ENCODE assay signal across 7 cellular contexts in the genomic region with DNA sequence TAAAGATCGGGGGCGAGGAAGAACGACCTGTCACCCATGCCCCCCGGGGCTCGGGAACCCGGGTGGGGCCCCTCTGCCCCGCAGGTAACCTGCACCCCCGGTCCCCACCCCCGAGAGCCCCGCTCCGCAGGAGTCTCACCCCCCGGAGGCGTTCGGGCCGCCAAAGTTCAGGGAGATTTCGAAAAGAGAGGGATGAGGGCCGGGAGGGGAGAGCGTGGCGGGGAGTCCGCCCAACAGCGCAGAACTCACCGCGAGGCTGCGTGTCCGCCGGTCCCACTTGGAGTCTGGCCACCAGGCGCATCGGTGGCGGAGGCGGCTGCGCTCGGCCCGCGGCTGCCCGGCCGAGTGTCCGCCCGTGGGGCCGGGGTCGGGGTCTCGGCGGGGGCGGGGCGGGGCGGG. TPM values are rescaled to one million over a fixed set of nuclear protein-coding genes. Genes with fewer than 3 reads are reported as not detected.
DNase-seq lines count a peak whose midpoint lies in the region; ATAC-seq and TF ChIP-seq lines count a peak whose summit lies in the region.

A gene (minus strand): TSS at position 347 of the 399 bp plus-strand sequence. CDS start 2,447 bp downstream, outside the sequence.

- TF ChIP-seq CTCF in GM06990 (IDR thresholded peaks at IDR 0.05; ENCODE audit: insufficient read depth, low read length, poor library complexity, severe bottlenecking) (no peak), ovary (IDR thresholded peaks at IDR 0.05) (no peak)

- intact Hi-C loops in ovary (cut with DNase I), result loop anchor here in 3 of 4 donors (5.0 to 10.0 kb wide), 4 partner anchors 45 to 188 kb away; no protein-coding TSS in a partner anchor

- no peaks in the 10 kb centered on the region for H3K9me3 Mint-ChIP-seq in activated T-cell treated with anti-CD3 and anti-CD28 coated beads, Interleukin-2, amount 50 U/mL, for 4 hours

- H3K4me1 Mint-ChIP-seq in activated T-cell treated with anti-CD3 and anti-CD28 coated beads, Interleukin-2, amount 50 U/mL, for 4 hours (ENCODE audit: low read depth), result peaks cover 80% of the 10 kb centered on the region

- no peaks in the 10 kb centered on the region for H3K4me1 ChIP-seq in ovary (ENCODE audit: insufficient read depth)

- H3K9me3 ChIP-seq in ovary, result no peaks in the 10 kb centered on the region

- TF ChIP-seq POLR2A in ovary (IDR thresholded peaks at IDR 0.05), result no peak

- TF ChIP-seq EP300 in ovary (IDR thresholded peaks at IDR 0.05), result no peak

- peaks cover 11% of the 10 kb centered on the region for H3K36me3 ChIP-seq in GM06990 (ENCODE audit: control insufficient read depth, insufficient read depth, low read length)
- H3K36me3 ChIP-seq in ovary, result no peaks in the 10 kb centered on the region

- no peaks in the 10 kb centered on the region for H3K27me3 ChIP-seq in GM06990 (replicated peaks; ENCODE audit: control insufficient read depth, insufficient read depth, low read length)
- H3K27me3 ChIP-seq in ovary, result no peaks in the 10 kb centered on the region

- WGBS in ovary, 3 donors, result 0 to 1% (median 0%) methylated on average over 33 to 45 of the region's 45 CpGs

- DNase-seq in GM06990 (ENCODE audit: extremely low read depth, insufficient read length), result peak; percentile 62
- peak; percentile 49 for DNase-seq in LHCN-M2 (ENCODE audit: low read depth)
- no peak for DNase-seq in activated T-cell treated with anti-CD3 and anti-CD28 coated beads, Interleukin-2, amount 50 U/mL, for 4 hours
- DNase-seq in germinal center (ENCODE audit: low spot score), result peak; percentile 56
- DNase-seq in ovary, result peak in 2 of 5 donors; percentile 58 to 65
- DNase-seq in cortex of kidney (lab: John Stamatoyannopoulos, UW), result no peak

- peak within 1 kb of the TSS; percentile 71 for H3K4me3 ChIP-seq in GM06990 (replicated peaks; ENCODE audit: low read depth, low read length)
- H3K4me3 ChIP-seq in ovary, result peak within 1 kb of the TSS; percentile 52

- H3K27ac ChIP-seq in ovary, result peak within 1 kb of the TSS; percentile 97 to 99

- H3K36me3 Mint-ChIP-seq in activated T-cell treated with anti-CD3 and anti-CD28 coated beads, Interleukin-2, amount 50 U/mL, for 4 hours (ENCODE audit: insufficient read depth), result peaks cover 22% of the 10 kb centered on the region

- peak; percentile 8 for ATAC-seq in GM21526 (IDR thresholded peaks at IDR 0.05; ENCODE audit: low FRiP score, unreplicated experiment)
- ATAC-seq in activated T-cell treated with anti-CD3 and anti-CD28 coated beads, Interleukin-2, amount 50 U/mL, for 4 hours, result peak; percentile 34 to 38

- H3K27me3 Mint-ChIP-seq in activated T-cell treated with anti-CD3 and anti-CD28 coated beads, Interleukin-2, amount 50 U/mL, for 4 hours (ENCODE audit: low read depth), result no peaks in the 10 kb centered on the region

- peak within 1 kb of the TSS; percentile 94 for H3K4me3 Mint-ChIP-seq in activated T-cell treated with anti-CD3 and anti-CD28 coated beads, Interleukin-2, amount 50 U/mL, for 4 hours

RNA-seq across cellular contexts. Expression of the gene that starts here (rescaled TPM):
- 77.5 and 79.1 TPM in 2 replicates for total RNA-seq in LHCN-M2 (2014; rRNA removed)
- 82.9 TPM for polyA plus RNA-seq in LHCN-M2 (2012)
- 10 to 100 TPM; 59.2 to 75.1 (median 64.8) TPM for total RNA-seq in activated T-cell treated with anti-CD3 and anti-CD28 coated beads, Interleukin-2, amount 50 U/mL, for 4 hours
- 10 to 100 TPM; 16.8 to 56.0 (median 42.8) TPM for total RNA-seq in ovary
- polyA plus RNA-seq in ovary, result 10 to 100 TPM; 24.1 to 26.6 TPM

Comparison
In these comparisons a context has a peak if more than half of its experiments do, and no peak if none do; other contexts are left out.
1. DNase-seq: peak in GM06990 (single experiment), LHCN-M2 (single experiment) and germinal center (single experiment); none in activated T-cell treated with anti-CD3 and anti-CD28 coated beads, Interleukin-2, amount 50 U/mL, for 4 hours (single experiment) and cortex of kidney (single experiment).